ENCODE assay signal across 8 cellular contexts in the genomic region with DNA sequence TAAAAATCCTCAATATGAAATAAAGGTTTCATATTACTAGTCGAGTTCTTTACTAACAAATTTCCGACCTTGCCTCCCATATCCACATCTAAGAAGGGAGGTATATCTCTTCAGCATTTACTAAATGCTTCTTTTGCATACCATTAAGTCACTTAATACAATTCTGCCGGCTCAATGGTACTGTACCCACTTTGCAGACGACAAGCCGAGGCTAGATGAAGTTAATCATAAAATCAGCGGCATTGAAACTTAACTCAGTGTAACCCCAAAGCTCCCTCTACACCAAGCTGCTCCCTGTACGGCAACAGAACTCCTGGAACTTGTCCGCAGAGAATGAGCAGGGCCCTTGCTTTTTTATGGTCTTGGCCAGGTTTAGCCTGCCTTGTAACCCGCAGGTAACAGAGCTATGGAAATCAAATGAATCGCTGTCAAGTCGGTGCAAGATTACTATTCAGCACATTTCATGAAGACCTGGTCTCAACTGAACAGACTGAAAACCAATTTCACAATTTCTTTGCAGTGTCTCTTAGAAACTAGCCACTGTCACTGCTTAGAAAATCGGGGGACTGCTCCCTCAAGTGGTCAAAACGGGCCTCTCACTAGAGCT. TPM values are rescaled to one million over a fixed set of nuclear protein-coding genes. Genes with fewer than 3 reads are reported as not detected.
DNase-seq lines count a peak whose midpoint lies in the region; ATAC-seq and TF ChIP-seq lines count a peak whose summit lies in the region.

No MANE protein-coding gene starts in this region.

- TF ChIP-seq RAD21 in neural cell (conservative IDR thresholded peaks at IDR 0.05) = peak; percentile 69

- H3K9me3 ChIP-seq in BLaER1 (no peaks in the 10 kb centered on the region), endodermal cell (ENCODE audit: control insufficient read depth, low read length) (no peaks in the 10 kb centered on the region), neural cell (ENCODE audit: low read length) (no peaks in the 10 kb centered on the region)

- H3K36me3 ChIP-seq in BLaER1 (peaks cover 38% of the 10 kb centered on the region), endodermal cell (ENCODE audit: control insufficient read depth, insufficient read depth, low read length) (peaks cover 13% of the 10 kb centered on the region), neural cell (ENCODE audit: insufficient read depth, low read length) (no peaks in the 10 kb centered on the region)

- peak overlapping the region; percentile 92 for H3K4me3 ChIP-seq in BLaER1
- H3K4me3 ChIP-seq in endodermal cell (ENCODE audit: low read length) = peak overlapping the region; percentile 92
- H3K4me3 ChIP-seq in neural cell (ENCODE audit: low read length) = peak overlapping the region; percentile 80

- H3K9me2 ChIP-seq in neural cell (ENCODE audit: insufficient read depth, low read length) = no peaks in the 10 kb centered on the region

- peaks cover 19% of the 10 kb centered on the region for H3K36me3 Mint-ChIP-seq in endodermal cell (ENCODE audit: low read depth)

- H3K9ac ChIP-seq in BLaER1 (peak overlapping the region; percentile 94), endodermal cell (ENCODE audit: extremely low read depth, low read length, poor library complexity, severe bottlenecking) (peak overlapping the region; percentile 90), neural cell (ENCODE audit: low read length) (peak overlapping the region; percentile 77)

- ATAC-seq in GM21447 (IDR thresholded peaks at IDR 0.05; ENCODE audit: unreplicated experiment) = peak; percentile 6
- ATAC-seq in GM18505 (IDR thresholded peaks at IDR 0.05; ENCODE audit: unreplicated experiment) = no peak

- H3K27ac ChIP-seq in BLaER1 (peak overlapping the region; percentile 39; the same call in 1 of the 2 replicates), endodermal cell (ENCODE audit: low read depth, low read length) (no peak overlapping the region), neural cell (ENCODE audit: low read length) (peak overlapping the region; percentile 88)

- no peak for TF ChIP-seq EP300 in neural cell (conservative IDR thresholded peaks at IDR 0.05; ENCODE audit: poor library complexity, severe bottlenecking)

- H2AFZ ChIP-seq in neural cell (ENCODE audit: low read depth, low read length) = peak overlapping the region; percentile 80

- H3K79me2 ChIP-seq in neural cell (replicated peaks; ENCODE audit: insufficient read depth, low read length) = peaks cover 75% of the 10 kb centered on the region

- DNase-seq in NCI-H1048 (lab: John Stamatoyannopoulos, UW) (peak; percentile 48), endodermal cell (no peak), SIG-M5 treated with dmso at 0.1 percent for 504 hours (lab: John Stamatoyannopoulos, UW; ENCODE audit: unreplicated experiment) (no peak), HPDE6-E6E7 (ENCODE audit: extremely low spot score) (no peak)

- H3K4me2 ChIP-seq in BLaER1 (peak overlapping the region; percentile 91), neural cell (ENCODE audit: low read length) (peak overlapping the region; percentile 79)

- peaks cover 43% of the 10 kb centered on the region for H4K20me1 ChIP-seq in BLaER1
- H4K20me1 ChIP-seq in neural cell (ENCODE audit: insufficient read depth) = no peaks in the 10 kb centered on the region

- 13% methylated on average over 10 to 13 of the region's 13 CpGs for WGBS in endodermal cell (ENCODE audit: insufficient coverage in 1 of 2, insufficient read length in 1 of 2), 2 experiments

- peaks cover 7% of the 10 kb centered on the region for H3F3A ChIP-seq in neural cell (ENCODE audit: insufficient read depth, low read length, poor library complexity, severe bottlenecking)

- peaks cover 6% of the 10 kb centered on the region for H3K9me3 Mint-ChIP-seq in endodermal cell

- H3K27me3 ChIP-seq in BLaER1 = no peaks in the 10 kb centered on the region
- no peaks in the 10 kb centered on the region for H3K27me3 ChIP-seq in endodermal cell (ENCODE audit: control insufficient read depth, insufficient read depth, low read length, poor library complexity, severe bottlenecking)
- no peaks in the 10 kb centered on the region for H3K27me3 ChIP-seq in neural cell (ENCODE audit: insufficient read depth, low read depth, low read length)

- H3K4me1 ChIP-seq in BLaER1 (peaks cover 75% of the 10 kb centered on the region), endodermal cell (ENCODE audit: control insufficient read depth, insufficient read depth, low read length) (no peaks in the 10 kb centered on the region)

- no peak for TF ChIP-seq POLR2A in GM18505 (IDR thresholded peaks at IDR 0.05; ENCODE audit: borderline replicate concordance, extremely low read depth, insufficient read depth, insufficient read length)

- no peaks in the 10 kb centered on the region for H3K27me3 Mint-ChIP-seq in endodermal cell (ENCODE audit: insufficient read depth)

- peak overlapping the region; percentile 96 for H3K4me3 Mint-ChIP-seq in endodermal cell

- TF ChIP-seq CTCF in endodermal cell (conservative IDR thresholded peaks at IDR 0.05) = no peak
- no peak for TF ChIP-seq CTCF in neural cell (IDR thresholded peaks at IDR 0.05; ENCODE audit: poor library complexity, severe bottlenecking)

- peaks cover 35% of the 10 kb centered on the region for H3K4me1 Mint-ChIP-seq in endodermal cell

- peak overlapping the region; percentile 82 for H3K27ac Mint-ChIP-seq in endodermal cell

TF ChIP-seq in neural cell, 6 proteins besides CTCF, POLR2A, EP300 and RAD21:
- TF ChIP-seq MXI1 (conservative IDR thresholded peaks at IDR 0.05; ENCODE audit: poor library complexity, severe bottlenecking) (no peak), POLR2AphosphoS5 (IDR thresholded peaks at IDR 0.05) (no peak), EZH2 (IDR thresholded peaks at IDR 0.05; ENCODE audit: borderline replicate concordance, insufficient read depth, low read length, poor library complexity, severe bottlenecking) (no peak), TAF1 (IDR thresholded peaks at IDR 0.05; ENCODE audit: low read depth) (no peak), SMC3 (conservative IDR thresholded peaks at IDR 0.05; ENCODE audit: poor library complexity) (no peak)
- TF ChIP-seq, protein P1, sequence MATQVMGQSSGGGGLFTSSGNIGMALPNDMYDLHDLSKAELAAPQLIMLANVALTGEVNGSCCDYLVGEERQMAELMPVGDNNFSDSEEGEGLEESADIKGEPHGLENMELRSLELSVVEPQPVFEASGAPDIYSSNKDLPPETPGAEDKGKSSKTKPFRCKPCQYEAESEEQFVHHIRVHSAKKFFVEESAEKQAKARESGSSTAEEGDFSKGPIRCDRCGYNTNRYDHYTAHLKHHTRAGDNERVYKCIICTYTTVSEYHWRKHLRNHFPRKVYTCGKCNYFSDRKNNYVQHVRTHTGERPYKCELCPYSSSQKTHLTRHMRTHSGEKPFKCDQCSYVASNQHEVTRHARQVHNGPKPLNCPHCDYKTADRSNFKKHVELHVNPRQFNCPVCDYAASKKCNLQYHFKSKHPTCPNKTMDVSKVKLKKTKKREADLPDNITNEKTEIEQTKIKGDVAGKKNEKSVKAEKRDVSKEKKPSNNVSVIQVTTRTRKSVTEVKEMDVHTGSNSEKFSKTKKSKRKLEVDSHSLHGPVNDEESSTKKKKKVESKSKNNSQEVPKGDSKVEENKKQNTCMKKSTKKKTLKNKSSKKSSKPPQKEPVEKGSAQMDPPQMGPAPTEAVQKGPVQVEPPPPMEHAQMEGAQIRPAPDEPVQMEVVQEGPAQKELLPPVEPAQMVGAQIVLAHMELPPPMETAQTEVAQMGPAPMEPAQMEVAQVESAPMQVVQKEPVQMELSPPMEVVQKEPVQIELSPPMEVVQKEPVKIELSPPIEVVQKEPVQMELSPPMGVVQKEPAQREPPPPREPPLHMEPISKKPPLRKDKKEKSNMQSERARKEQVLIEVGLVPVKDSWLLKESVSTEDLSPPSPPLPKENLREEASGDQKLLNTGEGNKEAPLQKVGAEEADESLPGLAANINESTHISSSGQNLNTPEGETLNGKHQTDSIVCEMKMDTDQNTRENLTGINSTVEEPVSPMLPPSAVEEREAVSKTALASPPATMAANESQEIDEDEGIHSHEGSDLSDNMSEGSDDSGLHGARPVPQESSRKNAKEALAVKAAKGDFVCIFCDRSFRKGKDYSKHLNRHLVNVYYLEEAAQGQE (IDR thresholded peaks at IDR 0.05; ENCODE audit: borderline replicate concordance) = no peak

RNA-seq across cellular contexts. Expression of a gene that starts 0.7 kb away (rescaled TPM):
- 10 to 100 TPM; 27.6 to 32.8 TPM for total RNA-seq in endodermal cell
- polyA plus RNA-seq in endodermal cell (2013, experiment 1 of 2) = 22.5 TPM
- 21.6 TPM for polyA plus RNA-seq in endodermal cell (2013, experiment 2 of 2)
- polyA plus RNA-seq in neural cell = 14.8 and 23.6 TPM in 2 replicates
- 43.1 and 43.6 TPM in 2 replicates for polyA minus RNA-seq in neural cell

RNA-seq across cellular contexts. Expression of a gene that starts 0.9 kb away (rescaled TPM):
- 10 to 100 TPM; 45.5 to 73.8 TPM for total RNA-seq in endodermal cell
- polyA plus RNA-seq in endodermal cell (2013, experiment 1 of 2) = 42.6 TPM
- polyA plus RNA-seq in endodermal cell (2013, experiment 2 of 2) = 30.9 TPM
- polyA plus RNA-seq in neural cell = 0.76 and 1.1 TPM in 2 replicates
- polyA minus RNA-seq in neural cell = 1.5 TPM in 2 replicates
